14 cellular contexts compared by ENCODE assay signal in the genomic region with DNA sequence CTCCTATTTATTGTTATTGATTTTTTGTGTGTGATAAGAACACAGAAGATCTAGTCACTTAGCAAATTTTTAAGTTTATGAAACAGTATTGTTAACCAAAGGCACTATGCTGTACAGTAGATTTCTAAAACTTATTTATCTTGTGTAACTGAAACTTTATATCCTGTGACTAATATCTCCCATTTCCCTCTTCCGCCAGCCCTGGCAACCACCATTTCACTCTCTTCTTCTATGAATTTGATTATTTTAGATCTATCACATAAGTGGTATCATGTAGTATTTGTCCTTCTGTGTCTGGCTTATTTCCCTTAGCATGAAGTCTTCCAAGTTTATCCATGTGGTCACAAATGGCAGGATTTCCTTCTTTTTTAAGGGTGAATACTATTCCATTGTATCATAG.
DNase-seq lines count a peak whose midpoint lies in the region; ATAC-seq and TF ChIP-seq lines count a peak whose summit lies in the region.
"Had no signal": no experiment of that assay in that cellular context is flagged by ENCODE, and none has a peak within 500 bp of the region (broad histone marks: within the 10 kb centered on the region; RNA-seq: fewer than 3 reads in every experiment).

No MANE protein-coding gene starts in this region.

- H4K8ac ChIP-seq in IMR-90 (ENCODE audit: low read depth in 2 of 2, low read length in 2 of 2) = no peak overlapping the region

- H2BK15ac ChIP-seq in IMR-90 (ENCODE audit: low read depth, low read length) = no peak overlapping the region

- no peak overlapping the region for H3K27ac ChIP-seq in IMR-90 (ENCODE audit: insufficient read depth, low read length)
- H3K27ac ChIP-seq: C4-2B had no signal

- POLR2A ChIA-PET in IMR-90 (lab: Charles Lee; ENCODE audit: unreplicated experiment) = no interaction called here

- in situ Hi-C loops in IMR-90 (cut with MboI; ENCODE audit: low sequenced_read_pairs) = no loop called here

- no peaks in the 10 kb centered on the region for H3K36me3 ChIP-seq in IMR-90 (ENCODE audit: control insufficient read depth, insufficient read depth, low read length)

- H4K20me1 ChIP-seq in IMR-90 (ENCODE audit: insufficient read depth, low read length) = no peaks in the 10 kb centered on the region

- intact Hi-C loops in IMR-90 (cut with micrococcal nuclease) = no loop called here

- no peak overlapping the region for H2AK9ac ChIP-seq in IMR-90 (replicated peaks; ENCODE audit: low read depth, low read length, poor library complexity)

- no peak overlapping the region for H4K91ac ChIP-seq in IMR-90 (ENCODE audit: insufficient read depth, low read depth, low read length)

- no peak overlapping the region for H3K56ac ChIP-seq in IMR-90 (ENCODE audit: extremely low read depth, insufficient read depth, low read length)

- peaks cover 3% of the 10 kb centered on the region for H3K36me3 Mint-ChIP-seq in activated naive CD8-positive, alpha-beta T cell treated with anti-CD3 and anti-CD28 coated beads for 36 hours
- peaks cover 5% of the 10 kb centered on the region for H3K36me3 Mint-ChIP-seq in activated naive CD8-positive, alpha-beta T cell treated with anti-CD3 and anti-CD28 coated beads, Interleukin-2, amount 50 U/mL, for 24 hours (ENCODE audit: low read depth)
- peaks cover 6 to 11% of the 10 kb centered on the region in 2 donors for H3K36me3 Mint-ChIP-seq in stimulated activated naive B cell treated with anti-CD40 and anti-IgM and Interleukin-4, amounts not matched to agents 10 μg/mL and 1 μg/mL and 100 μg/mL, for 72 hours
- H3K36me3 Mint-ChIP-seq: CD8-positive, alpha-beta memory T cell had no signal

- no peak overlapping the region for H2AFZ ChIP-seq in IMR-90 (replicated peaks; ENCODE audit: low read length, poor library complexity)

- no peak overlapping the region for H3K4ac ChIP-seq in IMR-90 (ENCODE audit: low read depth, low read length)

- H3K14ac ChIP-seq in IMR-90 (replicated peaks; ENCODE audit: low read depth, low read length) = no peak overlapping the region

- H2AK5ac ChIP-seq in IMR-90 (ENCODE audit: low read depth, low read length) = no peak overlapping the region

- no peaks in the 10 kb centered on the region; the same call in 1 of the 2 replicates for H3K9me3 ChIP-seq in IMR-90 (ENCODE audit: control insufficient read depth, insufficient read depth, low read length)

- dilution Hi-C loops in IMR-90 (cut with HindIII; ENCODE audit: low sequenced_read_pairs, unreplicated experiment) = no loop called here

- H3K4me3 ChIP-seq in IMR-90 (ENCODE audit: insufficient read depth, low read depth, low read length) = no peak overlapping the region

- H3K9ac ChIP-seq in IMR-90 (ENCODE audit: low read depth, low read length) = no peak overlapping the region

- CTCF ChIA-PET in IMR-90 (lab: Yijun Ruan, JAX) = no interaction called here

- peaks cover 13% of the 10 kb centered on the region for H3K9me3 Mint-ChIP-seq in activated naive CD8-positive, alpha-beta T cell treated with anti-CD3 and anti-CD28 coated beads for 36 hours
- peaks cover 42% of the 10 kb centered on the region for H3K9me3 Mint-ChIP-seq in activated naive CD8-positive, alpha-beta T cell treated with anti-CD3 and anti-CD28 coated beads, Interleukin-2, amount 50 U/mL, for 24 hours
- H3K9me3 Mint-ChIP-seq in stimulated activated naive B cell treated with anti-CD40 and anti-IgM and Interleukin-4, amounts not matched to agents 10 μg/mL and 1 μg/mL and 100 μg/mL, for 72 hours = peaks cover 13 to 14% of the 10 kb centered on the region in 2 donors

- no peak overlapping the region for H3K4me3 Mint-ChIP-seq in activated naive CD8-positive, alpha-beta T cell treated with anti-CD3 and anti-CD28 coated beads for 36 hours
- H3K4me3 Mint-ChIP-seq in activated naive CD8-positive, alpha-beta T cell treated with anti-CD3 and anti-CD28 coated beads, Interleukin-2, amount 50 U/mL, for 24 hours = no peak overlapping the region
- no peak overlapping the region for H3K4me3 Mint-ChIP-seq in stimulated activated naive B cell treated with anti-CD40 and anti-IgM and Interleukin-4, amounts not matched to agents 10 μg/mL and 1 μg/mL and 100 μg/mL, for 72 hours
- H3K4me3 Mint-ChIP-seq: B cell; CD8-positive, alpha-beta memory T cell had no signal

- ATAC-seq in activated naive CD8-positive, alpha-beta T cell treated with anti-CD3 and anti-CD28 coated beads, Interleukin-2, amount 50 U/mL, for 24 hours = no peak
- no peak for ATAC-seq in IMR-90 (ENCODE audit: low read depth)
- no peak for ATAC-seq in stimulated activated naive B cell treated with anti-CD40 and anti-IgM and Interleukin-4, amounts not matched to agents 10 μg/mL and 1 μg/mL and 100 μg/mL, for 72 hours (replicated peaks)
- ATAC-seq: HCT116 had no signal

- TF ChIP-seq CTCF in IMR-90 (conservative IDR thresholded peaks at IDR 0.05; ENCODE audit: low read depth, low read length) = no peak

- no peak overlapping the region for H2BK5ac ChIP-seq in IMR-90 (ENCODE audit: low read depth, low read length, poor library complexity, severe bottlenecking)

- no peaks in the 10 kb centered on the region for H3K9me1 ChIP-seq in IMR-90 (ENCODE audit: insufficient read depth, low read length)

- H3K27ac Mint-ChIP-seq in activated naive CD8-positive, alpha-beta T cell treated with anti-CD3 and anti-CD28 coated beads for 36 hours = peak overlapping the region; percentile 43
- no peak overlapping the region for H3K27ac Mint-ChIP-seq in activated naive CD8-positive, alpha-beta T cell treated with anti-CD3 and anti-CD28 coated beads, Interleukin-2, amount 50 U/mL, for 24 hours
- H3K27ac Mint-ChIP-seq in stimulated activated naive B cell treated with anti-CD40 and anti-IgM and Interleukin-4, amounts not matched to agents 10 μg/mL and 1 μg/mL and 100 μg/mL, for 72 hours = no peak overlapping the region
- H3K27ac Mint-ChIP-seq: B cell; CD8-positive, alpha-beta memory T cell had no signal

- no peak overlapping the region for H3K23ac ChIP-seq in IMR-90 (ENCODE audit: low read depth, low read length)

- no peaks in the 10 kb centered on the region for H3K79me1 ChIP-seq in IMR-90 (ENCODE audit: low read depth in 1 of 2, low read length in 2 of 2)

- DNase-seq in activated naive CD8-positive, alpha-beta T cell treated with anti-CD3 and anti-CD28 coated beads for 36 hours = no peak
- no peak for DNase-seq in activated naive CD8-positive, alpha-beta T cell treated with anti-CD3 and anti-CD28 coated beads, Interleukin-2, amount 50 U/mL, for 24 hours
- peak; percentile 16 for DNase-seq in IMR-90
- peak; percentile 54 for DNase-seq in fibroblast of gingiva (ENCODE audit: low read depth)
- no peak for DNase-seq in stimulated activated naive B cell treated with anti-CD40 and anti-IgM and Interleukin-4, amounts not matched to agents 10 μg/mL and 1 μg/mL and 100 μg/mL, for 72 hours
- no peak for DNase-seq in GM19238 (ENCODE audit: insufficient read length, low spot score)
- no peak for DNase-seq in NCI-H1930 (lab: John Stamatoyannopoulos, UW)
- DNase-seq: Caco-2; CD8-positive, alpha-beta memory T cell; DMS53; GF-D8 had no signal

- H3K27me3 ChIP-seq in IMR-90 (ENCODE audit: control insufficient read depth, insufficient read depth, low read length) = no peaks in the 10 kb centered on the region

- H2BK20ac ChIP-seq in IMR-90 (ENCODE audit: low read depth, low read length) = no peak overlapping the region

- peaks cover 4% of the 10 kb centered on the region for H3K4me1 Mint-ChIP-seq in activated naive CD8-positive, alpha-beta T cell treated with anti-CD3 and anti-CD28 coated beads for 36 hours
- peaks cover 10% of the 10 kb centered on the region for H3K4me1 Mint-ChIP-seq in activated naive CD8-positive, alpha-beta T cell treated with anti-CD3 and anti-CD28 coated beads, Interleukin-2, amount 50 U/mL, for 24 hours
- no peaks in the 10 kb centered on the region for H3K4me1 Mint-ChIP-seq in stimulated activated naive B cell treated with anti-CD40 and anti-IgM and Interleukin-4, amounts not matched to agents 10 μg/mL and 1 μg/mL and 100 μg/mL, for 72 hours
- H3K4me1 Mint-ChIP-seq: B cell; CD8-positive, alpha-beta memory T cell had no signal

- BruUV-seq in IMR-90 (replicated peaks; lab: Mats Ljungman, UMichigan) = no TSS peak

- TF ChIP-seq RAD21 in IMR-90 (IDR thresholded peaks at IDR 0.05; ENCODE audit: low read length) = no peak

- no peak overlapping the region for H3K4me2 ChIP-seq in IMR-90 (ENCODE audit: low read depth, low read length)

- no peak overlapping the region for H3K18ac ChIP-seq in IMR-90 (ENCODE audit: low read depth, low read length)

- WGBS in IMR-90 (ENCODE audit: extremely low coverage in 2 of 2, insufficient read length in 1 of 2), 2 experiments = no CpG with 5 or more reads among the region's 1 CpG

- H4K5ac ChIP-seq in IMR-90 (ENCODE audit: low read depth, low read length) = no peak overlapping the region

- H2BK120ac ChIP-seq in IMR-90 (ENCODE audit: low read depth, low read length) = no peak overlapping the region

- H3K4me1 ChIP-seq in IMR-90 (ENCODE audit: control insufficient read depth, insufficient read depth, low read length) = no peaks in the 10 kb centered on the region
- H3K4me1 ChIP-seq: Caco-2 had no signal

- no peak for TF ChIP-seq POLR2A in IMR-90 (IDR thresholded peaks at IDR 0.05; ENCODE audit: low read depth, low read length)

- H3K27me3 Mint-ChIP-seq in activated naive CD8-positive, alpha-beta T cell treated with anti-CD3 and anti-CD28 coated beads for 36 hours = peaks cover 12% of the 10 kb centered on the region
- peaks cover 5% of the 10 kb centered on the region for H3K27me3 Mint-ChIP-seq in activated naive CD8-positive, alpha-beta T cell treated with anti-CD3 and anti-CD28 coated beads, Interleukin-2, amount 50 U/mL, for 24 hours
- no peaks in the 10 kb centered on the region for H3K27me3 Mint-ChIP-seq in stimulated activated naive B cell treated with anti-CD40 and anti-IgM and Interleukin-4, amounts not matched to agents 10 μg/mL and 1 μg/mL and 100 μg/mL, for 72 hours
- H3K27me3 Mint-ChIP-seq: B cell had no signal

TF ChIP-seq in IMR-90, 13 proteins besides CTCF, POLR2A, EP300 and RAD21:
- TF ChIP-seq, protein P1, sequence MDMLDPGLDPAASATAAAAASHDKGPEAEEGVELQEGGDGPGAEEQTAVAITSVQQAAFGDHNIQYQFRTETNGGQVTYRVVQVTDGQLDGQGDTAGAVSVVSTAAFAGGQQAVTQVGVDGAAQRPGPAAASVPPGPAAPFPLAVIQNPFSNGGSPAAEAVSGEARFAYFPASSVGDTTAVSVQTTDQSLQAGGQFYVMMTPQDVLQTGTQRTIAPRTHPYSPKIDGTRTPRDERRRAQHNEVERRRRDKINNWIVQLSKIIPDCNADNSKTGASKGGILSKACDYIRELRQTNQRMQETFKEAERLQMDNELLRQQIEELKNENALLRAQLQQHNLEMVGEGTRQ (IDR thresholded peaks at IDR 0.05; ENCODE audit: low read depth, low read length) = no peak
- TF ChIP-seq MXI1 (IDR thresholded peaks at IDR 0.05; ENCODE audit: borderline replicate concordance, low read depth, low read length) = no peak

Comparison
In these comparisons a context has a peak if more than half of its experiments do, and no peak if none do; other contexts are left out.
1. DNase-seq: peak in IMR-90 (single experiment) and fibroblast of gingiva (single experiment); none in activated naive CD8-positive, alpha-beta T cell treated with anti-CD3 and anti-CD28 coated beads for 36 hours (single experiment), activated naive CD8-positive, alpha-beta T cell treated with anti-CD3 and anti-CD28 coated beads, Interleukin-2, amount 50 U/mL, for 24 hours (single experiment), stimulated activated naive B cell treated with anti-CD40 and anti-IgM and Interleukin-4, amounts not matched to agents 10 μg/mL and 1 μg/mL and 100 μg/mL, for 72 hours (single experiment), GM19238 (single experiment) and NCI-H1930 (0 of 2).